Comparison of ENCODE assay signal across 29 cellular contexts in genomic region chr6:45253457-45253856, GRCh38.
"Had no signal": no experiment of that assay in that cellular context is flagged by ENCODE, and none has a peak within 500 bp of the region (broad histone marks: within the 10 kb centered on the region; RNA-seq: fewer than 3 reads in every experiment).

No MANE protein-coding gene starts in this region.

- H3K36me3 ChIP-seq: breast epithelium, esophagus muscularis mucosa, heart right ventricle, left ventricle myocardium inferior, neutrophil, right lobe of liver had no signal

- ATAC-seq: activated naive CD8-positive, alpha-beta T cell treated with anti-CD3 and anti-CD28 coated beads, Interleukin-2, amount 50 U/mL, for 24 hours; foreskin keratinocyte; heart right ventricle; mucosa of descending colon; stimulated activated naive CD8-positive, alpha-beta T cell treated with anti-CD3 and anti-CD28 coated beads, Interleukin-15, Interleukin-2, amounts not matched to agents 100 U/mL and 50 U/mL, for 24 hours had no signal

- H3K4me1 ChIP-seq: breast epithelium, esophagus muscularis mucosa, foreskin keratinocyte, heart right ventricle, left ventricle myocardium inferior, testis had no signal

- H3K27me3 ChIP-seq: breast epithelium, esophagus muscularis mucosa, foreskin keratinocyte, heart right ventricle, neutrophil, right lobe of liver, testis had no signal

- H3K9me3 Mint-ChIP-seq: activated CD4-positive, alpha-beta memory T cell treated with anti-CD3 and anti-CD28 coated beads for 36 hours; activated naive CD4-positive, alpha-beta T cell treated with anti-CD3 and anti-CD28 coated beads, Interleukin-2, amount 50 U/mL, for 24 hours; activated T-cell treated with anti-CD3 and anti-CD28 coated beads, Interleukin-2, amount 50 U/mL, for 24 hours; central memory CD8-positive, alpha-beta T cell had no signal

- H3K27ac ChIP-seq: breast epithelium, esophagus muscularis mucosa, foreskin keratinocyte, heart right ventricle, left ventricle myocardium inferior, neutrophil, testis had no signal

- H3K4me3 Mint-ChIP-seq: activated CD4-positive, alpha-beta memory T cell treated with anti-CD3 and anti-CD28 coated beads for 36 hours; activated CD4-positive, alpha-beta T cell treated with anti-CD3 and anti-CD28 coated beads, Interleukin-2, amount 10 ng/mL, durations not matched to agents 24 days and 14 days; activated naive CD4-positive, alpha-beta T cell treated with anti-CD3 and anti-CD28 coated beads, Interleukin-2, amount 50 U/mL, for 24 hours; activated naive CD8-positive, alpha-beta T cell treated with anti-CD3 and anti-CD28 coated beads, Interleukin-2, amount 50 U/mL, for 24 hours; activated T-cell treated with anti-CD3 and anti-CD28 coated beads, Interleukin-2, amount 50 U/mL, for 24 hours; central memory CD8-positive, alpha-beta T cell; nephron had no signal

- H3K27ac Mint-ChIP-seq: activated CD4-positive, alpha-beta memory T cell treated with anti-CD3 and anti-CD28 coated beads for 36 hours; activated CD4-positive, alpha-beta T cell treated with anti-CD3 and anti-CD28 coated beads, Interleukin-2, amount 10 ng/mL, durations not matched to agents 24 days and 14 days; activated naive CD4-positive, alpha-beta T cell treated with anti-CD3 and anti-CD28 coated beads, Interleukin-2, amount 50 U/mL, for 24 hours; activated naive CD8-positive, alpha-beta T cell treated with anti-CD3 and anti-CD28 coated beads, Interleukin-2, amount 50 U/mL, for 24 hours; activated T-cell treated with anti-CD3 and anti-CD28 coated beads, Interleukin-2, amount 50 U/mL, for 24 hours had no signal

- H3K36me3 Mint-ChIP-seq: activated CD4-positive, alpha-beta memory T cell treated with anti-CD3 and anti-CD28 coated beads for 36 hours had no signal

- DNase-seq: activated CD4-positive, alpha-beta memory T cell treated with anti-CD3 and anti-CD28 coated beads for 36 hours; activated CD4-positive, alpha-beta T cell treated with anti-CD3 and anti-CD28 coated beads, Interleukin-2, amount 10 ng/mL, durations not matched to agents 24 days and 14 days; activated CD4-positive, CD25-positive, alpha-beta regulatory T cell treated with anti-CD3 and anti-CD28 coated beads, Interleukin-2, amount 50 U/mL, for 72 hours; activated CD8-positive, alpha-beta memory T cell treated with anti-CD3 and anti-CD28 coated beads, Interleukin-2, amount 50 U/mL, for 4 hours; activated gamma-delta T cell treated with Interleukin-2 at 50 U/mL for 16 hours; activated naive CD8-positive, alpha-beta T cell treated with anti-CD3 and anti-CD28 coated beads, Interleukin-2, amount 50 U/mL, for 24 hours; activated T-cell treated with anti-CD3 and anti-CD28 coated beads, Interleukin-2, amount 50 U/mL, for 24 hours; amygdala; dermis blood vessel endothelial cell; effector CD4-positive, alpha-beta T cell; foreskin keratinocyte; heart right ventricle; left ventricle myocardium inferior; mesendoderm; mucosa of descending colon; right lobe of liver; stimulated activated CD4-positive, alpha-beta T cell treated with anti-CD3 and anti-CD28 coated beads, Interleukin-2, amount 100 ng/mL, for 48 hours; stimulated activated naive CD8-positive, alpha-beta T cell treated with anti-CD3 and anti-CD28 coated beads, Interleukin-15, Interleukin-2, amounts not matched to agents 100 U/mL and 50 U/mL, for 24 hours; T-helper 9 cell; testis; trophoblast cell had no signal

- H3K4me1 Mint-ChIP-seq: activated naive CD4-positive, alpha-beta T cell treated with anti-CD3 and anti-CD28 coated beads, Interleukin-2, amount 50 U/mL, for 24 hours; central memory CD8-positive, alpha-beta T cell; nephron had no signal

- H3K4me3 ChIP-seq: breast epithelium, esophagus muscularis mucosa, heart right ventricle, left ventricle myocardium inferior, lung, mucosa of descending colon, right lobe of liver, testis had no signal

- H3K27me3 Mint-ChIP-seq: activated CD4-positive, alpha-beta memory T cell treated with anti-CD3 and anti-CD28 coated beads for 36 hours; activated CD4-positive, alpha-beta T cell treated with anti-CD3 and anti-CD28 coated beads, Interleukin-2, amount 10 ng/mL, durations not matched to agents 24 days and 14 days; activated naive CD4-positive, alpha-beta T cell treated with anti-CD3 and anti-CD28 coated beads, Interleukin-2, amount 50 U/mL, for 24 hours; activated naive CD8-positive, alpha-beta T cell treated with anti-CD3 and anti-CD28 coated beads, Interleukin-2, amount 50 U/mL, for 24 hours; activated T-cell treated with anti-CD3 and anti-CD28 coated beads, Interleukin-2, amount 50 U/mL, for 24 hours; central memory CD8-positive, alpha-beta T cell; progenitor cell of endocrine pancreas had no signal
